ENCODE assay signal across 16 cellular contexts in the genomic region with DNA sequence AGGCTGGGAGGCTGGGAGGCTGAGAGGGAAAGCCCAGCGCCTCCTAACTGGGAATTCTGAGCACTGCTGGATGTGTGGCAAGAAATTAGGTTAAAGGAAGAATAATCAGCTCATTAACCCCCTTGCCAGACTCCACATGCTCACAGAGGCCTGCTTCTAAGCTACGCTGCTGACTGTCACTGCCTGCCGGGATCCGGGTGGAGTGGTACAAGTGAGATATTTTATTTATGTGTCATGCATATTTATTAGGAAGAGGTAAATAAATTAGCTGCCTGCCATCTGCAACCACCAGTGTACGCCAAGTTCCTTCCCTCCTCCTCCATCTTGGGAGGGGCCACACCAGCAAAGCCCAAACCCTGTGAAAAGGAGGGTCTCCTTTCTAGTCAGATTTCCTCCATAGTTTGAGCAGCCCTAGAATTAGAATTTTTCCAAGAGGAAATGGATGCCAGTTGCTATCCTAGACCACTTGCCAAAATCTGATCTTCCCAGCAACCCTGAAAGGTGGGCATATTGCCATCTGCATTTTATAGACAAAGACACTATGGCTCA. TPM values are rescaled to one million over a fixed set of nuclear protein-coding genes. Genes with fewer than 3 reads are reported as not detected.
DNase-seq lines count a peak whose midpoint lies in the region; ATAC-seq and TF ChIP-seq lines count a peak whose summit lies in the region.
"Had no signal": no experiment of that assay in that cellular context is flagged by ENCODE, and none has a peak within 500 bp of the region (broad histone marks: within the 10 kb centered on the region; RNA-seq: fewer than 3 reads in every experiment).

No MANE protein-coding gene starts in this region.

- ATAC-seq in mucosa of descending colon (no peak), GM21717 (IDR thresholded peaks at IDR 0.05; ENCODE audit: unreplicated experiment) (no peak), HG03439 (IDR thresholded peaks at IDR 0.05; ENCODE audit: unreplicated experiment) (no peak)
- ATAC-seq: CD8-positive, alpha-beta T cell; HepG2 had no signal

- H3K4me1 Mint-ChIP-seq in brain = peaks cover 31% of the 10 kb centered on the region
- H3K4me1 Mint-ChIP-seq: CD14-positive monocyte had no signal

- H3K36me3 ChIP-seq in MG63 (no peaks in the 10 kb centered on the region), mucosa of descending colon (ENCODE audit: low read depth) (no peaks in the 10 kb centered on the region), breast epithelium (no peaks in the 10 kb centered on the region)

- H3K4me1 ChIP-seq in mucosa of descending colon (ENCODE audit: low read depth) = no peaks in the 10 kb centered on the region
- H3K4me1 ChIP-seq in breast epithelium = no peaks in the 10 kb centered on the region

- TF ChIP-seq CTCF in brain (conservative IDR thresholded peaks at IDR 0.05) (no peak), mucosa of descending colon (IDR thresholded peaks at IDR 0.05) (no peak), breast epithelium (IDR thresholded peaks at IDR 0.05) (no peak)

- H3K27ac ChIP-seq in breast epithelium = no peak overlapping the region
- H3K27ac ChIP-seq: KMS-11 had no signal

- intact Hi-C loops in mucosa of descending colon (cut with DNase I, micrococcal nuclease) = no loop called here
- intact Hi-C loops in breast epithelium (cut with DNase I; ENCODE audit: low total_unique reads) = no loop called here

- H3K27me3 Mint-ChIP-seq in brain = peaks cover 6% of the 10 kb centered on the region

- H3K4me3 ChIP-seq in MG63 = no peak overlapping the region
- no peak overlapping the region for H3K4me3 ChIP-seq in mucosa of descending colon
- no peak overlapping the region for H3K4me3 ChIP-seq in breast epithelium

- H3K27me3 ChIP-seq in MG63 (no peaks in the 10 kb centered on the region), breast epithelium (peaks cover 0 to 4% of the 10 kb centered on the region in 2 donors)

- DNase-seq in DMS 273 (lab: John Stamatoyannopoulos, UW; ENCODE audit: unreplicated experiment) (peak; percentile 66), EL (peak; percentile 29), MG63 (peak; percentile 28), mucosa of descending colon (no peak), breast epithelium (ENCODE audit: low spot score in 2 of 2) (no peak)
- DNase-seq: CD8-positive, alpha-beta T cell; COR-L47; DMS53; GOT3; H9 had no signal

- H3K4me3 Mint-ChIP-seq in brain = peak overlapping the region in 1 of 5 experiments; percentile 17
- H3K4me3 Mint-ChIP-seq: CD14-positive monocyte; CD8-positive, alpha-beta T cell; H9 had no signal

- no peaks in the 10 kb centered on the region for H3K9me3 Mint-ChIP-seq in brain
- H3K9me3 Mint-ChIP-seq: CD14-positive monocyte; CD8-positive, alpha-beta T cell; H9 had no signal

- H3K9me3 ChIP-seq in MG63 (no peaks in the 10 kb centered on the region), mucosa of descending colon (no peaks in the 10 kb centered on the region), breast epithelium (no peaks in the 10 kb centered on the region)

- TF ChIP-seq POLR2A in breast epithelium (IDR thresholded peaks at IDR 0.05) = no peak

- peak overlapping the region; percentile 17 to 83 (median 53) for H3K27ac Mint-ChIP-seq in brain
- H3K27ac Mint-ChIP-seq: CD8-positive, alpha-beta T cell had no signal

- H3K36me3 Mint-ChIP-seq in brain = no peaks in the 10 kb centered on the region
- H3K36me3 Mint-ChIP-seq: CD14-positive monocyte; CD8-positive, alpha-beta T cell had no signal

RNA-seq across cellular contexts. Expression of a gene that starts 43.5 kb away (rescaled TPM):
- total RNA-seq in MG63 (2014; rRNA removed; shearing (Covaris generic); ENCODE audit: low replicate concordance) = not detected in 2 replicates
- 0.54 TPM for polyA plus RNA-seq in brain (ENCODE audit: insufficient read depth, low read depth, low replicate concordance)
- total RNA-seq in mucosa of descending colon = 1 to 10 TPM in 2 of 3 donors, under 1 TPM in 1; 0.70 to 2.2 (median 1.6) TPM
- total RNA-seq in breast epithelium = under 1 TPM; 0.16 to 0.88 (median 0.33) TPM
- total RNA-seq: CD8-positive, alpha-beta T cell had no signal
- polyA plus RNA-seq: CD14-positive monocyte had no signal

Comparison
In these comparisons a context has a peak if more than half of its experiments do, and no peak if none do; other contexts are left out.
1. DNase-seq: peak in DMS 273 (single experiment), EL (single experiment) and MG63 (single experiment); none in mucosa of descending colon (0 of 3) and breast epithelium (0 of 2).